ENCODE assay signal across 10 cellular contexts in the genomic region with DNA sequence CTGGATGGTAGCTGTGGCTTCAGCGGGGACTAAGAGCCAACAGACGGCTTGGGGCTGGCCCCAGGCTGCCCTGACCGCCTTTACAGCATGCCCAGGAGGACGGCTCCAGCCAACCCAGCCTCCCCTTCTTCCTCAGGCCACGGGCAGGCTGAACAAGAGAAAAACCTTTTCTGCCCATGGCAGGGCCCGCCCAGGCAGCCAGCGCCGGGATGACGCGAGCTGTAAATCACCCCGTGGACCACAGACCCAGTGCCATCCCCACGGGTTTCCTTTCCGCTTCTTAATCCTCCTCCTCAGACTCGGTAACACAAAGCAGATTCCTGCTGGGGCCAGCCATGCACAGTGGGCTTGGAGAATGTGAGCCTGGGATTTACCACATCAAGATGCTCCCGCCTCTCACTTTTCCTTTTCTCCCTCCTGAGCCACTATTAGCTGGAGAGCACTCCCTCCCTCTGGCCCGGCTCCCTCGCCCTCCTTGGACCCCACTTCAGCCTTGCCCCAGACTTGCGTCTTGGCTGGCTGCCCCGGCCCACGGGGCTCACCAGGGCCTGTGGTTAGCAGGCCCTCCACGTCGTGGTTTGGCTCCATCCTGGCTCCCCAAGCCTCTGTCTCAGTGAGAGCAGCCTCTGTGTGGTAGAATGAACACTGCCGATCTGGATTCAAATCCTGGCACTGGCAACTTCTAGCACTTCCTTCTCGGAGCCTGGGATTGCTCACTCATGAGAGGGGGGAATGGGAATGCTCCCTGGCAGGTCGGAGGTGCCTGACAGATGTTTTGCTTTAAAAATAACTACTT. TPM values are rescaled to one million over a fixed set of nuclear protein-coding genes. Genes with fewer than 3 reads are reported as not detected.
DNase-seq lines count a peak whose midpoint lies in the region; ATAC-seq and TF ChIP-seq lines count a peak whose summit lies in the region.
"Had no signal": no experiment of that assay in that cellular context is flagged by ENCODE, and none has a peak within 500 bp of the region (broad histone marks: within the 10 kb centered on the region; RNA-seq: fewer than 3 reads in every experiment).

No MANE protein-coding gene starts in this region.

- H3K9me3 Mint-ChIP-seq in activated naive CD4-positive, alpha-beta T cell treated with anti-CD3 and anti-CD28 coated beads, Interleukin-2, amount 10 ng/mL, durations not matched to agents 7 days and 5 days: no peaks in the 10 kb centered on the region

- no peak overlapping the region for H3K4me3 Mint-ChIP-seq in activated naive CD4-positive, alpha-beta T cell treated with anti-CD3 and anti-CD28 coated beads, Interleukin-2, amount 10 ng/mL, durations not matched to agents 7 days and 5 days

- H3K36me3 ChIP-seq in uterus: no peaks in the 10 kb centered on the region

- H3K27ac ChIP-seq in uterus: peak overlapping the region; percentile 70 to 78

- H3K27ac Mint-ChIP-seq in activated naive CD4-positive, alpha-beta T cell treated with anti-CD3 and anti-CD28 coated beads, Interleukin-2, amount 10 ng/mL, durations not matched to agents 7 days and 5 days: no peak overlapping the region

- H3K27me3 Mint-ChIP-seq in activated naive CD4-positive, alpha-beta T cell treated with anti-CD3 and anti-CD28 coated beads, Interleukin-2, amount 10 ng/mL, durations not matched to agents 7 days and 5 days: peaks cover 63% of the 10 kb centered on the region

- H3K27me3 ChIP-seq in uterus: no peaks in the 10 kb centered on the region

- intact Hi-C loops in uterus (cut with DNase I; ENCODE audit: low total_unique reads): no loop called here

- H3K4me3 ChIP-seq in uterus: no peak overlapping the region
- H3K4me3 ChIP-seq: skin epidermis had no signal

- peaks cover 0 to 20% of the 10 kb centered on the region in 2 donors for H3K4me1 ChIP-seq in uterus

- no peak for TF ChIP-seq CTCF in uterus (IDR thresholded peaks at IDR 0.05)

- no peak for TF ChIP-seq POLR2A in uterus (IDR thresholded peaks at IDR 0.05)

- no peaks in the 10 kb centered on the region for H3K9me3 ChIP-seq in uterus

- CTCF ChIA-PET in activated naive CD4-positive, alpha-beta T cell treated with anti-CD3 and anti-CD28 coated beads, Interleukin-2, amount 10 ng/mL, durations not matched to agents 7 days and 5 days (lab: Charles Lee): interaction anchor here (1.8 kb wide), 1 partner anchor 29 kb away, joined by 6 read pairs; no protein-coding TSS in a partner anchor

- ATAC-seq in HG02642 (IDR thresholded peaks at IDR 0.05; ENCODE audit: poor library complexity, unreplicated experiment): no peak

- H3K36me3 Mint-ChIP-seq in activated naive CD4-positive, alpha-beta T cell treated with anti-CD3 and anti-CD28 coated beads, Interleukin-2, amount 10 ng/mL, durations not matched to agents 7 days and 5 days: no peaks in the 10 kb centered on the region

- peak; percentile 27 for DNase-seq in activated naive CD4-positive, alpha-beta T cell treated with anti-CD3 and anti-CD28 coated beads, Interleukin-2, amount 10 ng/mL, durations not matched to agents 7 days and 5 days
- DNase-seq in activated naive CD4-positive, alpha-beta T cell treated with anti-CD3 and anti-CD28 coated beads, Interleukin-2, amount 50 U/mL, for 16 hours: no peak
- peak; percentile 99 for DNase-seq in astrocyte of the hippocampus (ENCODE audit: low read depth, low spot score)
- peak; percentile 80 for DNase-seq in medulla oblongata (ENCODE audit: extremely low spot score)
- peak in 1 of 2 donors; percentile 68 for DNase-seq in uterus
- no peak for DNase-seq in activated effector memory CD4-positive, alpha-beta T cell treated with anti-CD3 and anti-CD28 coated beads, Interleukin-2, amount 50 U/mL, for 16 hours
- no peak for DNase-seq in NOMO-1 treated with dmso at 0.1 percent for 144 hours (lab: John Stamatoyannopoulos, UW; ENCODE audit: unreplicated experiment)
- DNase-seq: Calu3 had no signal

- peaks cover 2% of the 10 kb centered on the region for H3K4me1 Mint-ChIP-seq in activated naive CD4-positive, alpha-beta T cell treated with anti-CD3 and anti-CD28 coated beads, Interleukin-2, amount 10 ng/mL, durations not matched to agents 7 days and 5 days

RNA-seq across cellular contexts. Expression of gene ATOH8, which starts 31.4 kb away (rescaled TPM):
- total RNA-seq in uterus: 10 to 100 TPM; 13.2 to 83.0 (median 45.3) TPM

Comparison
In these comparisons a context has a peak if more than half of its experiments do, and no peak if none do; other contexts are left out.
1. DNase-seq: peak in activated naive CD4-positive, alpha-beta T cell treated with anti-CD3 and anti-CD28 coated beads, Interleukin-2, amount 10 ng/mL, durations not matched to agents 7 days and 5 days (single experiment), astrocyte of the hippocampus (single experiment) and medulla oblongata (single experiment); none in activated naive CD4-positive, alpha-beta T cell treated with anti-CD3 and anti-CD28 coated beads, Interleukin-2, amount 50 U/mL, for 16 hours (single experiment), activated effector memory CD4-positive, alpha-beta T cell treated with anti-CD3 and anti-CD28 coated beads, Interleukin-2, amount 50 U/mL, for 16 hours (single experiment) and NOMO-1 treated with dmso at 0.1 percent for 144 hours (single experiment).